ENCODE assay signal across 1 cellular context in genomic region chr11:20157768-20158167, GRCh38.
TF ChIP-seq lines count a peak whose summit lies in the region.

No MANE protein-coding gene starts in this region.

TF ChIP-seq in H1, 55 proteins besides CTCF, POLR2A, EP300 and RAD21:
- no peak for TF ChIP-seq USF2 (IDR thresholded peaks at IDR 0.05; ENCODE audit: low read length)
- TF ChIP-seq GABPA (IDR thresholded peaks at IDR 0.05; ENCODE audit: borderline replicate concordance, insufficient read depth, low read length): no peak
- TF ChIP-seq SIRT6 (IDR thresholded peaks at IDR 0.05; ENCODE audit: low read length): no peak
- no peak for TF ChIP-seq RBBP5 (IDR thresholded peaks at IDR 0.05; ENCODE audit: borderline replicate concordance, low read depth, low read length)
- no peak for TF ChIP-seq MAFK (IDR thresholded peaks at IDR 0.05; ENCODE audit: low read depth, low read length)
